Comparison of ENCODE assay signal across 28 cellular contexts in the genomic region with DNA sequence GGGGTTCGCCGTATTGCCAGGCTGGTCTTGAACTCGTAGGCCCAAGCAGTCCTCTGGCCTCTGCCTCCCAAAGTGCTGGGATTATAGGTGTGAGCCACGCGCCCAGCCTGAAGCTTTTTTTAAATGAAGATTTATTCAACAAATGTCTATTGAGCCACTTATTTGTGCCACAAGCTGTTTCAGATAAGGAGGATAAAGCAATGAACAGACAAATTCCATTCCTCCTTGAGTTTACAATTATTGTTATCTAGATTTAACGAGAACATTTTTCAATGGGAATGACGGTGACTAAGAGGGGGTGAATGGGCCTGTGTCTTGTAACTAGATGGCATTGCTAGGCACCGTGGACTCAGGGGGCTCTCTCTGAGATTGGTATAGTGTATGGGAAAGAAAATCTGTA. TPM values are rescaled to one million over a fixed set of nuclear protein-coding genes. Genes with fewer than 3 reads are reported as not detected.
DNase-seq lines count a peak whose midpoint lies in the region; ATAC-seq and TF ChIP-seq lines count a peak whose summit lies in the region.
"Had no signal": no experiment of that assay in that cellular context is flagged by ENCODE, and none has a peak within 500 bp of the region (broad histone marks: within the 10 kb centered on the region; RNA-seq: fewer than 3 reads in every experiment).

No MANE protein-coding gene starts in this region.

- H3K4me2 ChIP-seq in HCT116 (ENCODE audit: low read length): no peak overlapping the region
- H3K4me2 ChIP-seq in trophoblast cell (ENCODE audit: low read length): no peak overlapping the region
- H3K4me2 ChIP-seq: BLaER1 had no signal

- WGBS in trophoblast cell (ENCODE audit: extremely low coverage, insufficient coverage, insufficient read length): no CpG with 5 or more reads among the region's 8 CpGs

- no peak overlapping the region for H3K23ac ChIP-seq in trophoblast cell (ENCODE audit: low read length)

- RAD21 ChIA-PET in HCT116 (lab: Charles Lee; ENCODE audit: low non-redundant PET in 1 of 2, low total read pairs in 2 of 2, uncharacterized antibody in 2 of 2, unreplicated experiment in 2 of 2): no interaction called here

- H3K36me3 ChIP-seq in HCT116 (ENCODE audit: control insufficient read depth in 1 of 2, insufficient read depth in 2 of 2, low read length in 2 of 2) (no peaks in the 10 kb centered on the region), Panc1 (ENCODE audit: control insufficient read depth, insufficient read depth, low read length) (peaks cover 4% of the 10 kb centered on the region; the same call in 1 of the 2 replicates), trophoblast cell (ENCODE audit: control insufficient read depth in 1 of 2, insufficient read depth in 2 of 2, low read length in 2 of 2) (no peaks in the 10 kb centered on the region), colonic mucosa (no peaks in the 10 kb centered on the region)
- H3K36me3 ChIP-seq: BLaER1, SJSA1 had no signal

- H3K14ac ChIP-seq in trophoblast cell (ENCODE audit: low read length): no peak overlapping the region

- POLR2A ChIA-PET in HCT116 (lab: Charles Lee) (no interaction called here), Panc1 (lab: Charles Lee) (no interaction called here)

- peak overlapping the region; percentile 54 for H2BK12ac ChIP-seq in trophoblast cell (ENCODE audit: low read length)

- H2AFZ ChIP-seq in HCT116 (ENCODE audit: low read depth, low read length, poor library complexity, severe bottlenecking): no peak overlapping the region
- H2AFZ ChIP-seq in trophoblast cell (ENCODE audit: insufficient read depth, low read length, poor library complexity): no peak overlapping the region
- H2AFZ ChIP-seq: GM23248, PC-9 had no signal

- DNase-seq in A172 (ENCODE audit: low spot score): peak; percentile 46
- DNase-seq in HCT116 (ENCODE audit: low read depth, low spot score): no peak
- no peak for DNase-seq in Panc1 (ENCODE audit: low read depth, low spot score)
- peak; percentile 38 to 77 for DNase-seq in trophoblast cell
- DNase-seq in NCI-H1417 treated with DMSO at 0.1 percent for 48 hours (lab: John Stamatoyannopoulos, UW): no peak
- no peak for DNase-seq in NCI-H526 (lab: John Stamatoyannopoulos, UW)
- DNase-seq in colonic mucosa: no peak
- DNase-seq in stimulated activated CD4-positive, alpha-beta T cell treated with anti-CD3 and anti-CD28 coated beads, Interleukin-12 subunit alpha, Interleukin-12 subunit beta, amount 100 ng/mL, for 4 hours: no peak
- DNase-seq: 8988T; CD4-positive, CD25-positive, alpha-beta regulatory T cell; DMS153; DND-41; GM23248; H9; Karpas-422; MV-4-11; NCI-H1105 treated with DMSO at 0.1 percent for 48 hours; NCI-H2029; NCI-H446; NCI-H524 treated with DMSO at 0.1 percent for 48 hours; NCI-H82; NK-92 treated with Interleukin-12 subunit alpha and Interleukin-12 subunit beta, amount 100 ng/mL, for 24 hours; PC-9; Right ventricle myocardium superior; RPMI8226 had no signal

- peak overlapping the region; percentile 75 for H3K4ac ChIP-seq in trophoblast cell (ENCODE audit: low read depth, low read length)

- no peaks in the 10 kb centered on the region for H3K9me2 ChIP-seq in HCT116 (ENCODE audit: insufficient read depth)

- TF ChIP-seq RAD21 in HCT116 (IDR thresholded peaks at IDR 0.05; ENCODE audit: low read depth): no peak

- H2BK120ac ChIP-seq in trophoblast cell (ENCODE audit: insufficient read depth, low read length, poor library complexity): peak overlapping the region; percentile 33

- H3K4me3 ChIP-seq in HCT116 (replicated peaks in 1 of 2; ENCODE audit: low read depth in 1 of 2, low read length in 2 of 2): no peak overlapping the region
- no peak overlapping the region for H3K4me3 ChIP-seq in Panc1 (ENCODE audit: low read depth in 2 of 2, low read length in 2 of 2)
- no peak overlapping the region for H3K4me3 ChIP-seq in trophoblast cell (ENCODE audit: low read depth, low read length)
- no peak overlapping the region for H3K4me3 ChIP-seq in colonic mucosa
- H3K4me3 ChIP-seq: BLaER1, GM23248, PC-9, SJSA1 had no signal

- H2AK5ac ChIP-seq in trophoblast cell (ENCODE audit: low read length): no peak overlapping the region

- peak overlapping the region; percentile 16 for H4K8ac ChIP-seq in trophoblast cell (ENCODE audit: low read depth, low read length)

- in situ Hi-C loops in Panc1 (cut with HindIII; ENCODE audit: low pct_unique_long_range_greater_than_20kb, low sequenced_read_pairs): no loop called here

- ATAC-seq in HCT116 (no peak), Panc1 (peak; percentile 32; the same call in 1 of the 2 replicates)

- H3K4me1 ChIP-seq in HCT116 (ENCODE audit: control insufficient read depth in 1 of 2, insufficient read depth in 2 of 2, low read length in 2 of 2): peaks cover 24 to 56% of the 10 kb centered on the region in 2 experiments
- H3K4me1 ChIP-seq in Panc1 (ENCODE audit: control insufficient read depth, insufficient read depth, low read length): peaks cover 70% of the 10 kb centered on the region
- peaks cover 8 to 18% of the 10 kb centered on the region in 2 experiments for H3K4me1 ChIP-seq in trophoblast cell (ENCODE audit: control insufficient read depth in 1 of 2, insufficient read depth in 2 of 2, low read length in 2 of 2)
- peaks cover 6% of the 10 kb centered on the region for H3K4me1 ChIP-seq in colonic mucosa
- H3K4me1 ChIP-seq: BLaER1, SJSA1 had no signal

- TF ChIP-seq CTCF in HCT116 (IDR thresholded peaks at IDR 0.05 in 2 of 3, conservative IDR thresholded peaks at IDR 0.05 in 1 of 3; ENCODE audit: borderline replicate concordance in 1 of 3, insufficient read depth in 1 of 3, low read depth in 2 of 3, low read length in 2 of 3): no peak
- TF ChIP-seq CTCF in Panc1 (IDR thresholded peaks at IDR 0.05): no peak
- TF ChIP-seq CTCF in colonic mucosa (IDR thresholded peaks at IDR 0.05): no peak

- BruUV-seq in HCT116 (replicated peaks; lab: Mats Ljungman, UMichigan) (no TSS peak), Panc1 (replicated peaks; lab: Mats Ljungman, UMichigan) (no TSS peak)

- peaks cover 20% of the 10 kb centered on the region for H3K79me2 ChIP-seq in HCT116 (ENCODE audit: insufficient read depth, low read length)
- H3K79me2 ChIP-seq in trophoblast cell (ENCODE audit: control insufficient read depth, insufficient read depth, low read length, poor library complexity): no peaks in the 10 kb centered on the region

- H3K9ac ChIP-seq in HCT116 (ENCODE audit: low read length): no peak overlapping the region
- H3K9ac ChIP-seq in trophoblast cell (ENCODE audit: low read length): no peak overlapping the region
- no peak overlapping the region for H3K9ac ChIP-seq in colonic mucosa (ENCODE audit: low read depth in 2 of 2, low read length in 2 of 2)
- H3K9ac ChIP-seq: BLaER1, GM23248 had no signal

- H4K20me1 ChIP-seq in HCT116 (ENCODE audit: insufficient read depth): no peaks in the 10 kb centered on the region
- H4K20me1 ChIP-seq: BLaER1 had no signal

- TF ChIP-seq POLR2A in HCT116 (IDR thresholded peaks at IDR 0.05; ENCODE audit: borderline replicate concordance, extremely low read depth, insufficient read depth, insufficient read length): no peak

- H3K27me3 ChIP-seq in HCT116 (ENCODE audit: insufficient read depth, low read length) (no peaks in the 10 kb centered on the region), Panc1 (ENCODE audit: control insufficient read depth, insufficient read depth, low read length) (no peaks in the 10 kb centered on the region), trophoblast cell (ENCODE audit: insufficient read depth, low read length) (no peaks in the 10 kb centered on the region), colonic mucosa (no peaks in the 10 kb centered on the region)
- H3K27me3 ChIP-seq: BLaER1, SJSA1 had no signal

- intact Hi-C loops in HCT116 (cut with micrococcal nuclease): no loop called here
- intact Hi-C loops in Panc1 (cut with micrococcal nuclease; ENCODE audit: unreplicated experiment): loop anchor here (10.0 kb wide), 1 partner anchor 176 kb away; no protein-coding TSS in a partner anchor
- intact Hi-C loops in colonic mucosa (cut with DNase I): no loop called here

- peak overlapping the region; percentile 39 for H2BK5ac ChIP-seq in trophoblast cell (ENCODE audit: low read depth, low read length, poor library complexity)

- peaks cover 13% of the 10 kb centered on the region for H3K79me1 ChIP-seq in trophoblast cell (ENCODE audit: low read length)

- H3K27ac ChIP-seq in HCT116 (ENCODE audit: low read depth, low read length): peak overlapping the region; percentile 46; the same call in 1 of the 2 replicates
- peak overlapping the region; percentile 60 for H3K27ac ChIP-seq in Panc1 (ENCODE audit: low read length)
- peak overlapping the region; percentile 58 for H3K27ac ChIP-seq in trophoblast cell (ENCODE audit: low read depth, low read length)
- no peak overlapping the region for H3K27ac ChIP-seq in colonic mucosa
- H3K27ac ChIP-seq: BLaER1, GM23248, HL-60, SJSA1 had no signal

- H3K18ac ChIP-seq in trophoblast cell (ENCODE audit: low read length): no peak overlapping the region

- H4K12ac ChIP-seq in trophoblast cell (ENCODE audit: low read depth, low read length): no peak overlapping the region

- H4K91ac ChIP-seq in trophoblast cell (ENCODE audit: low read depth, low read length): no peak overlapping the region

- no peaks in the 10 kb centered on the region for H3K9me3 ChIP-seq in HCT116 (ENCODE audit: control insufficient read depth in 1 of 2, insufficient read depth in 1 of 2, low read depth in 1 of 2, low read length in 2 of 2)
- no peaks in the 10 kb centered on the region for H3K9me3 ChIP-seq in Panc1 (ENCODE audit: control insufficient read depth, insufficient read depth, low read depth, low read length)
- no peaks in the 10 kb centered on the region for H3K9me3 ChIP-seq in trophoblast cell (ENCODE audit: insufficient read depth, low read depth, low read length)
- H3K9me3 ChIP-seq in colonic mucosa: no peaks in the 10 kb centered on the region
- H3K9me3 ChIP-seq: BLaER1, SJSA1 had no signal

- CTCF ChIA-PET in HCT116 (lab: Charles Lee) (no interaction called here), Panc1 (lab: Charles Lee) (no interaction called here)

TF ChIP-seq in HCT116, 20 proteins besides CTCF, POLR2A, EP300 and RAD21 (continues in another document):
- no peak for TF ChIP-seq EGR1 (IDR thresholded peaks at IDR 0.05; ENCODE audit: low read depth)
- no peak for TF ChIP-seq CBX3 (IDR thresholded peaks at IDR 0.05; ENCODE audit: low read depth)
- TF ChIP-seq, protein P1, sequence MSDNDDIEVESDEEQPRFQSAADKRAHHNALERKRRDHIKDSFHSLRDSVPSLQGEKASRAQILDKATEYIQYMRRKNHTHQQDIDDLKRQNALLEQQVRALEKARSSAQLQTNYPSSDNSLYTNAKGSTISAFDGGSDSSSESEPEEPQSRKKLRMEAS (IDR thresholded peaks at IDR 0.05): no peak
- no peak for TF ChIP-seq SIN3A (IDR thresholded peaks at IDR 0.05; ENCODE audit: low read depth)
- no peak for TF ChIP-seq ZNF274 (IDR thresholded peaks at IDR 0.05; ENCODE audit: low read depth, low read length)
- no peak for TF ChIP-seq YY1 (IDR thresholded peaks at IDR 0.05; ENCODE audit: extremely low read depth, insufficient replicate concordance, low read depth, low read length)

RNA-seq across cellular contexts. Expression of gene PPARG, which starts 10.2 kb away (rescaled TPM):
- total RNA-seq in A172 (2014; rRNA removed; shearing (Covaris generic)): 11.9 and 13.2 TPM in 2 replicates
- total RNA-seq in HCT116 (2021; ENCODE audit: unreplicated experiment): 71.6 TPM
- polyA plus RNA-seq in HCT116 (2012): 40.4 and 42.9 TPM in 2 replicates
- 88.1 TPM for total RNA-seq in Panc1 (2021; ENCODE audit: unreplicated experiment)
- polyA plus RNA-seq in Panc1 (2012; ENCODE audit: insufficient read length): 66.6 TPM
- polyA plus RNA-seq in trophoblast cell (2013): 57.7 and 61.1 TPM in 2 replicates
- 100 to 1,000 TPM in 1 of 2 donors, 10 to 100 TPM in 1; 85.2 to 169 TPM for total RNA-seq in colonic mucosa

Comparison
In these comparisons a context has a peak if more than half of its experiments do, and no peak if none do; other contexts are left out.
1. DNase-seq: peak in A172 (single experiment) and trophoblast cell (2 of 2); none in HCT116 (single experiment), Panc1 (single experiment), NCI-H1417 treated with DMSO at 0.1 percent for 48 hours (single experiment), NCI-H526 (0 of 2), colonic mucosa (single experiment) and stimulated activated CD4-positive, alpha-beta T cell treated with anti-CD3 and anti-CD28 coated beads, Interleukin-12 subunit alpha, Interleukin-12 subunit beta, amount 100 ng/mL, for 4 hours (single experiment).